ENCODE assay signal across 8 cellular contexts in genomic region chrX:154548028-154548316, GRCh38. TPM values are rescaled to one million over a fixed set of nuclear protein-coding genes. Genes with fewer than 3 reads are reported as not detected.
DNase-seq lines count a peak whose midpoint lies in the region; ATAC-seq, FAIRE-seq and TF ChIP-seq lines count a peak whose summit lies in the region.

No MANE protein-coding gene starts in this region.

- DNase-seq in EH (ENCODE audit: low read depth) (peak; percentile 47), RCC 7860 (ENCODE audit: low spot score) (peak; percentile 3), epithelial cell of proximal tubule (ENCODE audit: low read depth) (no peak), pancreas (no peak), hippocampal formation (lab: John Stamatoyannopoulos, UW) (no peak), iPS-NIHi11 (ENCODE audit: low spot score) (no peak), GM10266 (ENCODE audit: extremely low spot score) (no peak), SW480 (ENCODE audit: low spot score) (no peak)

- TF ChIP-seq CTCF in epithelial cell of proximal tubule (conservative IDR thresholded peaks at IDR 0.05; ENCODE audit: low read depth, low read length) (no peak), pancreas (IDR thresholded peaks at IDR 0.05) (no peak), GM10266 (IDR thresholded peaks at IDR 0.05; ENCODE audit: control insufficient read depth, insufficient read depth, low read depth, missing control alignments) (no peak)

- H3K27me3 ChIP-seq in pancreas = peaks cover 0 to 7% (median 0%) of the 10 kb centered on the region in 4 donors

- H3K27ac ChIP-seq in pancreas = peak overlapping the region; percentile 46 to 79 (median 70)

- no peaks in the 10 kb centered on the region for H3K36me3 ChIP-seq in pancreas

- H3K4me3 ChIP-seq in epithelial cell of proximal tubule (ENCODE audit: low read depth, low read length) (peak overlapping the region; percentile 84), pancreas (peak overlapping the region; percentile 43 to 64 (median 52))

- peaks cover 0 to 6% (median 0%) of the 10 kb centered on the region in 3 donors for H3K4me1 ChIP-seq in pancreas

- WGBS in pancreas, 2 donors = 1 to 29% methylated on average over 9 of the region's 9 CpGs

- FAIRE-seq in RCC 7860 (lab: Jason Lieb, UNC) (no peak), pancreas (lab: Jason Lieb, UNC) (no peak)

- ATAC-seq in pancreas = no peak

- no peaks in the 10 kb centered on the region for H3K9me3 ChIP-seq in pancreas

- intact Hi-C loops in pancreas (cut with DNase I) = no loop called here

RNA-seq across cellular contexts. Expression of gene IKBKG, which starts 0.6 kb away (rescaled TPM):
- total RNA-seq in epithelial cell of proximal tubule (15.8 and 21.4 TPM in 2 replicates), pancreas (10 to 100 TPM in 2 of 6 donors, 1 to 10 TPM in 4; 6.3 to 11.7 (median 8.3) TPM)
- polyA plus RNA-seq in pancreas = 10 to 100 TPM; 25.2 to 29.7 TPM

RNA-seq across cellular contexts. Expression of gene G6PD, which starts 1.3 kb away (rescaled TPM):
- total RNA-seq in epithelial cell of proximal tubule = 70.5 and 84.1 TPM in 2 replicates
- total RNA-seq in pancreas = 10 to 100 TPM in 3 of 6 donors, 1 to 10 TPM in 3; 6.7 to 17.9 (median 11.0) TPM
- 10 to 100 TPM; 11.4 to 17.0 TPM for polyA plus RNA-seq in pancreas

RNA-seq across cellular contexts. Expression of gene FAM3A, which starts 31.9 kb away (rescaled TPM):
- 24.8 and 31.8 TPM in 2 replicates for total RNA-seq in epithelial cell of proximal tubule
- 10 to 100 TPM; 26.4 to 40.4 (median 32.7) TPM for total RNA-seq in pancreas
- 10 to 100 TPM; 70.7 to 78.5 TPM for polyA plus RNA-seq in pancreas

RNA-seq across cellular contexts. Expression of gene CTAG1A, which starts 37.0 kb away (rescaled TPM):
- total RNA-seq in epithelial cell of proximal tubule (not detected in 2 replicates), pancreas (not detected)
- not detected for polyA plus RNA-seq in pancreas

RNA-seq across cellular contexts. Expression of gene SLC10A3, which starts 57.5 kb away (rescaled TPM):
- 26.1 and 29.1 TPM in 2 replicates for total RNA-seq in epithelial cell of proximal tubule
- total RNA-seq in pancreas = 10 to 100 TPM in 5 of 6 donors, 1 to 10 TPM in 1; 9.6 to 12.2 (median 11.3) TPM
- 10 to 100 TPM; 16.2 to 19.1 TPM for polyA plus RNA-seq in pancreas

Comparison
In these comparisons a context has a peak if more than half of its experiments do, and no peak if none do; other contexts are left out.
1. DNase-seq: peak in EH (single experiment) and RCC 7860 (single experiment); none in epithelial cell of proximal tubule (single experiment), pancreas (0 of 6), hippocampal formation (0 of 2), iPS-NIHi11 (single experiment), GM10266 (single experiment) and SW480 (single experiment).